ENCODE assay signal across 16 cellular contexts in the genomic region with DNA sequence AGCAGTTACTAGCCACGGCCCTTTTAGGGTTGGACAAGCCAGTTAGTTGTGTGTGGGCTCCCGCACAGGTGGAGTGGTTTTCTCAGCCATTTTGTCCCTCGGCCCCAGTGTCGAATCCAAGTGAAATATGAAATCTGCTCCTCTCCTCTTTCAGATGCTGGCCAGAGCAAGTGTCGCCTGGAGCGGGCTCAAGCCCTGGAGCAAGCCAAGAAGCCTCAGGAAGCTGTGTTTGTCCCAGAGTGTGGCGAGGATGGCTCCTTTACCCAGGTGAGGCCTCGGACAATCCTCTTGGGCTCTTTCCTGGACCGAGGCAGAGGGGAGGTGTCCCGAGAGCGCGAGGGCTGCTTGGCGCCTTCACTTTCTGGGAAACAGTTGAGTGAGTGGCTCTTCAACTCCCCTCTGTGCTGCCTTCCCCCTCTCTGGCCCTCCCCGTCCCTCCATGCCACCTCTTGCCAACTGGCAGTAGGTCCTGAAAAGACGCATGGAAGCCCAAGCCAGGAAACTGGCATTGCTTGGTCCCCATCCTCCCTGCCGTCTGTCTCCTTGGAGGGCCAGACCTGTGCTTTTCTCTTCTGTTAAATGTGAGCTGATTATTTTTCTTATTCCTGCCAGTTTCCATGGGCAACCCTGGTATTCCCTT.
DNase-seq lines count a peak whose midpoint lies in the region; ATAC-seq and TF ChIP-seq lines count a peak whose summit lies in the region.
"Had no signal": no experiment of that assay in that cellular context is flagged by ENCODE, and none has a peak within 500 bp of the region (broad histone marks: within the 10 kb centered on the region; RNA-seq: fewer than 3 reads in every experiment).

No MANE protein-coding gene starts in this region.

- intact Hi-C loops in thyroid gland (cut with DNase I): no loop called here

- H3K4me1 ChIP-seq in thyroid gland: peaks cover 0 to 9% of the 10 kb centered on the region in 2 donors
- H3K4me1 ChIP-seq: BE2C had no signal

- H3K27me3 ChIP-seq in thyroid gland: no peaks in the 10 kb centered on the region

- no peak for TF ChIP-seq CTCF in thyroid gland (IDR thresholded peaks at IDR 0.05)

- no peak for TF ChIP-seq POLR2A in thyroid gland (IDR thresholded peaks at IDR 0.05)

- no peaks in the 10 kb centered on the region for H3K36me3 ChIP-seq in thyroid gland
- H3K36me3 ChIP-seq: BE2C had no signal

- H3K9me3 ChIP-seq in thyroid gland: no peaks in the 10 kb centered on the region
- H3K9me3 ChIP-seq: BE2C had no signal

- DNase-seq in amygdala (lab: John Stamatoyannopoulos, UW) (peak in 36 of 56 donors; percentile 5 to 74 (median 38)), cerebellum (ENCODE audit: low spot score) (peak; percentile 92), nucleus accumbens (lab: John Stamatoyannopoulos, UW) (peak in 39 of 56 donors; percentile 6 to 69 (median 35)), thyroid gland (peak; percentile 69 to 77), hepatic stellate cell (ENCODE audit: low spot score) (no peak), activated gamma-delta T cell treated with Interleukin-2 at 50 U/mL for 16 hours (no peak)
- DNase-seq: BE2C; CD8-positive, alpha-beta T cell; DMS153; H7; Karpas-422; NCI-H187 treated with DMSO at 0.1 percent for 48 hours; NCI-H2171; NCI-H510A treated with DMSO at 0.1 percent for 48 hours; SHP77 treated with DMSO at 0.1 percent for 48 hours had no signal

- no peak for ATAC-seq in GM21825 (IDR thresholded peaks at IDR 0.05; ENCODE audit: unreplicated experiment)
- ATAC-seq: CD8-positive, alpha-beta T cell had no signal

- no peak overlapping the region for H3K27ac ChIP-seq in thyroid gland

- 54 to 62% methylated on average over 16 of the region's 16 CpGs for WGBS in thyroid gland, 2 donors

- no peak overlapping the region for H3K4me3 ChIP-seq in thyroid gland (replicated peaks in 1 of 3)

Comparison
In these comparisons a context has a peak if more than half of its experiments do, and no peak if none do; other contexts are left out.
1. DNase-seq: peak in amygdala (36 of 56), cerebellum (single experiment), nucleus accumbens (39 of 56) and thyroid gland (2 of 2); none in hepatic stellate cell (single experiment) and activated gamma-delta T cell treated with Interleukin-2 at 50 U/mL for 16 hours (single experiment).